Comparison of ENCODE assay signal across 26 cellular contexts in genomic region chr11:116335078-116335477, GRCh38.
"Had no signal": no experiment of that assay in that cellular context is flagged by ENCODE, and none has a peak within 500 bp of the region (broad histone marks: within the 10 kb centered on the region; RNA-seq: fewer than 3 reads in every experiment).

No MANE protein-coding gene starts in this region.

- H3K36me3 ChIP-seq: left lung, lower lobe of right lung, pancreas, right lobe of liver, stomach, thyroid gland, transverse colon, upper lobe of right lung had no signal

- H3K36me3 Mint-ChIP-seq: immature natural killer cell; stimulated activated naive B cell treated with anti-CD40 and anti-IgM and Interleukin-4, amounts not matched to agents 10 μg/mL and 1 μg/mL and 100 μg/mL, for 72 hours had no signal

- H3K27ac ChIP-seq: left lung, lower lobe of right lung, pancreas, psoas muscle, right lobe of liver, skin epidermis, stomach, testis, thyroid gland, transverse colon, upper lobe of right lung had no signal

- H3K9me3 ChIP-seq: lower lobe of right lung, pancreas, right lobe of liver, testis, thyroid gland, upper lobe of right lung had no signal

- H3K27me3 ChIP-seq: left lung, pancreas, right lobe of liver, testis, thyroid gland, transverse colon had no signal

- ATAC-seq: left lung; lower lobe of right lung; naive thymus-derived CD8-positive, alpha-beta T cell; pancreas; psoas muscle; right lobe of liver; stimulated activated naive B cell treated with anti-CD40 and anti-IgM and Interleukin-4, amounts not matched to agents 10 μg/mL and 1 μg/mL and 100 μg/mL, for 72 hours; stimulated activated naive CD8-positive, alpha-beta T cell treated with anti-CD3 and anti-CD28 coated beads, Interleukin-15, Interleukin-2, amounts not matched to agents 100 U/mL and 50 U/mL, for 24 hours; upper lobe of right lung had no signal

- H3K4me3 Mint-ChIP-seq: immature natural killer cell; naive thymus-derived CD8-positive, alpha-beta T cell; nephron; neural crest cell; stimulated activated naive B cell treated with anti-CD40 and anti-IgM and Interleukin-4, amounts not matched to agents 10 μg/mL and 1 μg/mL and 100 μg/mL, for 72 hours had no signal

- H3K4me1 ChIP-seq: left lung, lower lobe of right lung, pancreas, psoas muscle, stomach, testis, thyroid gland, upper lobe of right lung had no signal

- H3K27me3 Mint-ChIP-seq: stimulated activated naive B cell treated with anti-CD40 and anti-IgM and Interleukin-4, amounts not matched to agents 10 μg/mL and 1 μg/mL and 100 μg/mL, for 72 hours had no signal

- H3K9me3 Mint-ChIP-seq: nephron had no signal

- H3K27ac Mint-ChIP-seq: immature natural killer cell; naive thymus-derived CD8-positive, alpha-beta T cell; nephron; stimulated activated naive B cell treated with anti-CD40 and anti-IgM and Interleukin-4, amounts not matched to agents 10 μg/mL and 1 μg/mL and 100 μg/mL, for 72 hours had no signal

- H3K4me3 ChIP-seq: left lung, lower lobe of right lung, pancreas, psoas muscle, right lobe of liver, skin epidermis, stomach, testis, thyroid gland, transverse colon, upper lobe of right lung had no signal

- DNase-seq: hypothalamus; immature natural killer cell; left lung; lower lobe of right lung; mammary epithelial cell; mesenchymal stem cell; naive thymus-derived CD8-positive, alpha-beta T cell; nucleus accumbens; pancreas; posterior cingulate gyrus; psoas muscle; right lobe of liver; stimulated activated CD4-positive, alpha-beta T cell treated with anti-CD3 and anti-CD28 coated beads, Interleukin-12 subunit alpha, Interleukin-12 subunit beta, amount 100 ng/mL, for 4 hours; stimulated activated CD4-positive, alpha-beta T cell treated with anti-CD3 and anti-CD28 coated beads, Interleukin-15, amount 100 ng/mL, for 24 hours; stimulated activated CD4-positive, alpha-beta T cell treated with anti-CD3 and anti-CD28 coated beads, Interleukin-2, amount 100 ng/mL, for 24 hours; stimulated activated CD4-positive, alpha-beta T cell treated with anti-CD3 and anti-CD28 coated beads, Interleukin-4, amount 100 ng/mL, for 1 hour; stimulated activated naive B cell treated with anti-CD40 and anti-IgM and Interleukin-4, amounts not matched to agents 10 μg/mL and 1 μg/mL and 100 μg/mL, for 72 hours; stimulated activated naive CD8-positive, alpha-beta T cell treated with anti-CD3 and anti-CD28 coated beads, Interleukin-15, Interleukin-2, amounts not matched to agents 100 U/mL and 50 U/mL, for 24 hours; stomach; testis; thyroid gland; transverse colon; upper lobe of right lung had no signal

- H3K4me1 Mint-ChIP-seq: immature natural killer cell; naive thymus-derived CD8-positive, alpha-beta T cell; nephron; neural crest cell; stimulated activated naive B cell treated with anti-CD40 and anti-IgM and Interleukin-4, amounts not matched to agents 10 μg/mL and 1 μg/mL and 100 μg/mL, for 72 hours had no signal
